ENCODE assay signal across 22 cellular contexts in genomic region chr1:198185101-198185500, GRCh38. TPM values are rescaled to one million over a fixed set of nuclear protein-coding genes. Genes with fewer than 3 reads are reported as not detected.
DNase-seq lines count a peak whose midpoint lies in the region; ATAC-seq, FAIRE-seq and TF ChIP-seq lines count a peak whose summit lies in the region.
"Had no signal": no experiment of that assay in that cellular context is flagged by ENCODE, and none has a peak within 500 bp of the region (broad histone marks: within the 10 kb centered on the region; RNA-seq: fewer than 3 reads in every experiment).

No MANE protein-coding gene starts in this region.

- in situ Hi-C loops in K562 (cut with MboI) = no loop called here

- intact Hi-C loops in MCF 10A (cut with micrococcal nuclease) (no loop called here), breast epithelium (cut with DNase I; ENCODE audit: low total_unique reads) (no loop called here), K562 (cut with micrococcal nuclease) (no loop called here)

- H3K9me1 ChIP-seq in K562 (ENCODE audit: control insufficient read depth, insufficient read depth, low read length) = peaks cover 5% of the 10 kb centered on the region

- POLR2A ChIA-PET in MCF 10A (lab: Yijun Ruan, JAX) (interaction anchor here (0.5 to 1.7 kb wide), 7 partner anchors 9 to 278 kb away, joined by 3 to 4 read pairs (median 3); no protein-coding TSS in a partner anchor), K562 (lab: Yijun Ruan, JAX) (interaction anchor here (1.1 to 1.6 kb wide), 3 partner anchors 10 to 21 kb away, joined by 3 to 5 read pairs (median 3); no protein-coding TSS in a partner anchor)

- no peak overlapping the region for H3K4ac ChIP-seq in mesendoderm (ENCODE audit: low read depth, low read length)

- 46% methylated on average over 4 of the region's 4 CpGs for WGBS in K562 (ENCODE audit: insufficient coverage, low coverage, missing lambda C conversion rate)
- WGBS in mesendoderm (ENCODE audit: extremely low coverage, insufficient coverage, low lambda C conversion rate) = no CpG with 5 or more reads among the region's 4 CpGs

- H3K4me1 Mint-ChIP-seq in MCF 10A (ENCODE audit: insufficient read depth, unreplicated experiment) = peaks cover 12% of the 10 kb centered on the region
- peaks cover 39% of the 10 kb centered on the region for H3K4me1 Mint-ChIP-seq in stimulated activated effector memory CD8-positive, alpha-beta T cell treated with anti-CD3 and anti-CD28 coated beads, Interleukin-12 subunit alpha, Interleukin-12 subunit beta, amount 100 ng/mL, for 72 hours
- H3K4me1 Mint-ChIP-seq in immature natural killer cell = peaks cover 76 to 97% of the 10 kb centered on the region in 2 donors

- H3K27me3 Mint-ChIP-seq in MCF 10A (ENCODE audit: insufficient read depth, unreplicated experiment) (no peaks in the 10 kb centered on the region), immature natural killer cell (ENCODE audit: low read depth in 3 of 3) (no peaks in the 10 kb centered on the region)
- H3K27me3 Mint-ChIP-seq: CD4-positive, alpha-beta memory T cell had no signal

- H3K27ac ChIP-seq in breast epithelium (no peak overlapping the region), K562 (ENCODE audit: extremely low read depth, low read depth, low read length) (no peak overlapping the region), mesendoderm (ENCODE audit: low read depth, low read length) (no peak overlapping the region)

- H2BK120ac ChIP-seq in mesendoderm (ENCODE audit: low read depth, low read length) = no peak overlapping the region

- H3K18ac ChIP-seq in mesendoderm (ENCODE audit: low read length) = no peak overlapping the region

- no peaks in the 10 kb centered on the region for H3K36me3 ChIP-seq in breast epithelium
- H3K36me3 ChIP-seq in Loucy (ENCODE audit: insufficient read depth, low read length) = no peaks in the 10 kb centered on the region
- no peaks in the 10 kb centered on the region for H3K36me3 ChIP-seq in K562 (ENCODE audit: control insufficient read depth, insufficient read depth, low read length)
- no peaks in the 10 kb centered on the region for H3K36me3 ChIP-seq in mesendoderm (ENCODE audit: control insufficient read depth, insufficient read depth, low read length)
- H3K36me3 ChIP-seq: BE2C had no signal

- H2AFZ ChIP-seq in Loucy (ENCODE audit: low read length) = no peak overlapping the region
- no peak overlapping the region for H2AFZ ChIP-seq in K562 (ENCODE audit: low read depth, low read length)

- peaks cover 97% of the 10 kb centered on the region for H3K79me2 ChIP-seq in Loucy (ENCODE audit: insufficient read depth, low read length)
- peaks cover 89% of the 10 kb centered on the region for H3K79me2 ChIP-seq in K562 (ENCODE audit: control insufficient read depth, insufficient read depth, low read length)
- H3K79me2 ChIP-seq in mesendoderm (ENCODE audit: control insufficient read depth, insufficient read depth, low read length) = peaks cover 10% of the 10 kb centered on the region

- no peaks in the 10 kb centered on the region for H3K27me3 ChIP-seq in breast epithelium
- no peaks in the 10 kb centered on the region for H3K27me3 ChIP-seq in Loucy (ENCODE audit: insufficient read depth, low read length, poor library complexity, severe bottlenecking)
- no peaks in the 10 kb centered on the region for H3K27me3 ChIP-seq in K562 (ENCODE audit: control insufficient read depth in 2 of 2, insufficient read depth in 2 of 2, low read length in 2 of 2)
- no peaks in the 10 kb centered on the region for H3K27me3 ChIP-seq in mesendoderm (ENCODE audit: insufficient read depth, low read length, poor library complexity)
- H3K27me3 ChIP-seq: BE2C had no signal

- H2BK15ac ChIP-seq in mesendoderm (replicated peaks; ENCODE audit: low read depth) = no peak overlapping the region

- H4K20me1 ChIP-seq in Loucy (ENCODE audit: insufficient read depth, low read length, poor library complexity, severe bottlenecking) (no peaks in the 10 kb centered on the region), K562 (replicated peaks; ENCODE audit: control insufficient read depth, insufficient read depth, low read length) (peaks cover 11% of the 10 kb centered on the region; the same call in 1 of the 2 replicates)

- H3K36me3 Mint-ChIP-seq in MCF 10A (ENCODE audit: insufficient read depth, unreplicated experiment) = no peaks in the 10 kb centered on the region
- H3K36me3 Mint-ChIP-seq in stimulated activated effector memory CD8-positive, alpha-beta T cell treated with anti-CD3 and anti-CD28 coated beads, Interleukin-12 subunit alpha, Interleukin-12 subunit beta, amount 100 ng/mL, for 72 hours = no peaks in the 10 kb centered on the region
- H3K36me3 Mint-ChIP-seq in immature natural killer cell = no peaks in the 10 kb centered on the region
- H3K36me3 Mint-ChIP-seq: CD4-positive, alpha-beta memory T cell had no signal

- CTCF ChIA-PET in MCF 10A (lab: Yijun Ruan, JAX) = interaction anchor here (0.9 to 1.0 kb wide), 2 partner anchors 12 to 13 kb away, joined by 3 to 5 read pairs; no protein-coding TSS in a partner anchor
- CTCF ChIA-PET in K562 (lab: Yijun Ruan, JAX; ENCODE audit: low intra/inter-chr PET ratio) = no interaction called here

- no peak overlapping the region for H4K8ac ChIP-seq in mesendoderm (ENCODE audit: low read depth, low read length)

- TF ChIP-seq EP300 in K562 (IDR thresholded peaks at IDR 0.05; ENCODE audit: low read length) = no peak

- H3K4me1 ChIP-seq in breast epithelium (peaks cover 0 to 4% of the 10 kb centered on the region in 2 donors), Loucy (ENCODE audit: insufficient read depth, low read length, poor library complexity, severe bottlenecking) (peaks cover 90% of the 10 kb centered on the region), K562 (replicated peaks in 1 of 2; ENCODE audit: control insufficient read depth in 2 of 2, insufficient read depth in 2 of 2, low read length in 2 of 2) (peaks cover 0 to 23% of the 10 kb centered on the region in 2 experiments; a peak in 3 of 5 replicates), mesendoderm (ENCODE audit: control insufficient read depth, low read depth, low read length) (peaks cover 8% of the 10 kb centered on the region)
- H3K4me1 ChIP-seq: BE2C had no signal

- H3K9me3 Mint-ChIP-seq in MCF 10A (ENCODE audit: unreplicated experiment) (no peaks in the 10 kb centered on the region), immature natural killer cell (no peaks in the 10 kb centered on the region)
- H3K9me3 Mint-ChIP-seq in stimulated activated effector memory CD8-positive, alpha-beta T cell treated with anti-CD3 and anti-CD28 coated beads, Interleukin-12 subunit alpha, Interleukin-12 subunit beta, amount 100 ng/mL, for 72 hours = no peaks in the 10 kb centered on the region
- H3K9me3 Mint-ChIP-seq: CD4-positive, alpha-beta memory T cell had no signal

- no peaks in the 10 kb centered on the region for H3K9me2 ChIP-seq in Loucy (replicated peaks; ENCODE audit: low read depth, low read length)
- H3K9me2 ChIP-seq: SK-N-SH had no signal

- peak overlapping the region; percentile 19 for H3K27ac Mint-ChIP-seq in MCF 10A (ENCODE audit: low read depth, unreplicated experiment)
- H3K27ac Mint-ChIP-seq in stimulated activated effector memory CD8-positive, alpha-beta T cell treated with anti-CD3 and anti-CD28 coated beads, Interleukin-12 subunit alpha, Interleukin-12 subunit beta, amount 100 ng/mL, for 72 hours = peak overlapping the region; percentile 81
- H3K27ac Mint-ChIP-seq in immature natural killer cell = peak overlapping the region in 1 of 6 donors; percentile 31

- FAIRE-seq in K562 (lab: Jason Lieb, UNC) = no peak
- FAIRE-seq: A204.1, GM12892, H54, HepG2 had no signal

- BruUV-seq in MCF 10A (replicated peaks; lab: Mats Ljungman, UMichigan) = no TSS peak
- no TSS peak for BruUV-seq in K562 (replicated peaks; lab: Mats Ljungman, UMichigan)

- TF ChIP-seq CTCF in MCF 10A (IDR thresholded peaks at IDR 0.05; ENCODE audit: unreplicated experiment) (no peak), breast epithelium (IDR thresholded peaks at IDR 0.05) (no peak), Loucy (conservative IDR thresholded peaks at IDR 0.05; ENCODE audit: low read length) (no peak), K562 (IDR thresholded peaks at IDR 0.05 in 2 of 3, conservative IDR thresholded peaks at IDR 0.05 in 1 of 3; ENCODE audit: insufficient read depth in 2 of 3, low read depth in 1 of 3, low read length in 3 of 3) (no peak)

- H3F3A ChIP-seq in Loucy (ENCODE audit: low read depth) = peaks cover 4% of the 10 kb centered on the region; the same call in 1 of the 2 replicates

- DNase-seq in MCF 10A (ENCODE audit: unreplicated experiment) (no peak), breast epithelium (ENCODE audit: low spot score in 2 of 2) (no peak), K562 (ENCODE audit: extremely low read depth in 1 of 4, low spot score in 3 of 4) (no peak), LoVo (ENCODE audit: low spot score) (no peak), immature natural killer cell (no peak), mesendoderm (no peak)
- no peak for DNase-seq in stimulated activated effector memory CD8-positive, alpha-beta T cell treated with anti-CD3 and anti-CD28 coated beads, Interleukin-12 subunit alpha, Interleukin-12 subunit beta, amount 100 ng/mL, for 72 hours (ENCODE audit: low spot score in 2 of 2)
- DNase-seq: BE2C; Calu3; CD4-positive, alpha-beta memory T cell; MV-4-11; NCI-H187; NCI-H2107; NCI-H510A; NCI-H748 treated with DMSO at 0.1 percent for 48 hours; SHP77 treated with DMSO at 0.1 percent for 48 hours; SK-N-SH had no signal

- H3K4me3 Mint-ChIP-seq in MCF 10A (ENCODE audit: unreplicated experiment) (no peak overlapping the region), immature natural killer cell (no peak overlapping the region)
- peak overlapping the region; percentile 57 for H3K4me3 Mint-ChIP-seq in stimulated activated effector memory CD8-positive, alpha-beta T cell treated with anti-CD3 and anti-CD28 coated beads, Interleukin-12 subunit alpha, Interleukin-12 subunit beta, amount 100 ng/mL, for 72 hours

- no peak for TF ChIP-seq RAD21 in K562 (CRISPR knock-in tag; conservative IDR thresholded peaks at IDR 0.05 in 1 of 2, IDR thresholded peaks at IDR 0.05 in 1 of 2)

- no peak for ATAC-seq in K562
- no peak for ATAC-seq in stimulated activated effector memory CD8-positive, alpha-beta T cell treated with anti-CD3 and anti-CD28 coated beads, Interleukin-12 subunit alpha, Interleukin-12 subunit beta, amount 100 ng/mL, for 72 hours
- ATAC-seq: HepG2 had no signal

- H3K9ac ChIP-seq in Loucy (ENCODE audit: low read depth, low read length, poor library complexity, severe bottlenecking) (no peak overlapping the region), K562 (ENCODE audit: insufficient read depth in 1 of 2, low read depth in 2 of 2, low read length in 2 of 2) (no peak overlapping the region), mesendoderm (ENCODE audit: low read length) (no peak overlapping the region)
- H3K9ac ChIP-seq: SK-N-SH had no signal

- no peak overlapping the region for H3K56ac ChIP-seq in mesendoderm (ENCODE audit: low read length)

- H3K9me3 ChIP-seq in breast epithelium = no peaks in the 10 kb centered on the region
- no peaks in the 10 kb centered on the region for H3K9me3 ChIP-seq in Loucy (ENCODE audit: insufficient read depth, low read depth, low read length)
- H3K9me3 ChIP-seq in K562 (replicated peaks; ENCODE audit: control insufficient read depth, insufficient read depth, low read depth, low read length) = no peaks in the 10 kb centered on the region
- H3K9me3 ChIP-seq: BE2C, SK-N-SH had no signal

- H3K4me2 ChIP-seq in Loucy (ENCODE audit: low read depth, low read length, poor library complexity, severe bottlenecking) (peak overlapping the region; percentile 67), K562 (ENCODE audit: insufficient read depth, low read length) (no peak overlapping the region), mesendoderm (ENCODE audit: low read length) (no peak overlapping the region)
- H3K4me2 ChIP-seq: SK-N-SH had no signal

- H3K23ac ChIP-seq in mesendoderm (ENCODE audit: low read length) = no peak overlapping the region

- H3K4me3 ChIP-seq in breast epithelium (no peak overlapping the region), Loucy (ENCODE audit: low read length, poor library complexity, severe bottlenecking) (no peak overlapping the region), K562 (no peak overlapping the region), mesendoderm (ENCODE audit: low read length) (no peak overlapping the region)

- H4K5ac ChIP-seq in mesendoderm (ENCODE audit: low read length) = no peak overlapping the region

- H2AK5ac ChIP-seq in mesendoderm (ENCODE audit: low read length) = no peak overlapping the region

- no peak overlapping the region for H2BK5ac ChIP-seq in mesendoderm (ENCODE audit: low read length)

- H3K79me1 ChIP-seq in mesendoderm (ENCODE audit: low read length) = peaks cover 7% of the 10 kb centered on the region

- TF ChIP-seq POLR2A in breast epithelium (IDR thresholded peaks at IDR 0.05) = no peak
- no peak for TF ChIP-seq POLR2A in K562 (conservative IDR thresholded peaks at IDR 0.05)

RNA-seq across cellular contexts. Expression of gene NEK7, which starts 28.3 kb away (rescaled TPM):
- total RNA-seq in MCF 10A (2022) = 51.1 and 54.4 TPM in 2 replicates
- total RNA-seq in breast epithelium = 100 to 1,000 TPM in 2 of 3 donors, 10 to 100 TPM in 1; 82.3 to 187 (median 105) TPM
- total RNA-seq in K562 (2011; cell fraction: chromatin; rRNA removed; ENCODE audit: low replicate concordance) = 10.7 and 36.6 TPM in 2 replicates
- 5.7 and 6.2 TPM in 2 replicates for total RNA-seq in K562 (2011; cell fraction: nucleolus; rRNA removed)
- total RNA-seq in K562 (2011; cell fraction: nucleoplasm; rRNA removed) = 10.0 and 16.6 TPM in 2 replicates
- total RNA-seq in K562 (2014; rRNA removed) = 25.5 and 30.9 TPM in 2 replicates
- total RNA-seq in K562 (2014; rRNA removed; fragmentation: Illumina TruSeq; extraction: Trizol) = 33.5 and 36.4 TPM in 2 replicates
- total RNA-seq in K562 (2015; rRNA removed; fragmentation: Illumina TruSeq; extraction: Trizol) = 23.7 and 27.7 TPM in 2 replicates
- 30.3 and 33.2 TPM in 2 replicates for total RNA-seq in K562 (2021)
- 37.1 and 37.3 TPM in 2 replicates for polyA plus RNA-seq in K562 (2011; rRNA removed)
- polyA plus RNA-seq in K562 (2011; cell fraction: cytosol; rRNA removed) = 9.9 and 20.0 TPM in 2 replicates
- 20.6 and 37.5 TPM in 2 replicates for polyA plus RNA-seq in K562 (2011; cell fraction: nucleus; rRNA removed)
- polyA plus RNA-seq in K562 (2012) = 16.0 and 19.7 TPM in 2 replicates
- 22.0 and 23.5 TPM in 2 replicates for polyA plus RNA-seq in K562 (2014; fragmentation: Illumina TruSeq; extraction: Trizol)
- 1 to 10 TPM; 8.5 to 10.0 TPM for polyA plus RNA-seq in K562 (2014; fragmentation: Nextera tagmentation; extraction: Ambion mirVana)
- polyA plus RNA-seq in K562 (2014; rRNA removed) = 16.0 and 20.4 TPM in 2 replicates
- polyA minus RNA-seq in K562 (2011; rRNA and poly(A)+ RNA removed) = 64.1 and 75.5 TPM in 2 replicates
- polyA minus RNA-seq in K562 (2011; cell fraction: cytosol; rRNA and poly(A)+ RNA removed) = 21.6 and 23.2 TPM in 2 replicates
- 21.5 and 38.9 TPM in 2 replicates for polyA minus RNA-seq in K562 (2011; cell fraction: nucleus; rRNA and poly(A)+ RNA removed)
- polyA plus RNA-seq in immature natural killer cell = 10 to 100 TPM; 42.7 to 47.4 (median 47.3) TPM
- polyA plus RNA-seq in mesendoderm (2013, experiment 1 of 2) = 8.6 TPM
- 8.4 TPM for polyA plus RNA-seq in mesendoderm (2013, experiment 2 of 2)
